ENCODE assay signal across 12 cellular contexts in genomic region chr14:68896132-68896531, GRCh38.
DNase-seq lines count a peak whose midpoint lies in the region; ATAC-seq, FAIRE-seq and TF ChIP-seq lines count a peak whose summit lies in the region.
"Had no signal": no experiment of that assay in that cellular context is flagged by ENCODE, and none has a peak within 500 bp of the region (broad histone marks: within the 10 kb centered on the region; RNA-seq: fewer than 3 reads in every experiment).

No MANE protein-coding gene starts in this region.

- H3K9ac ChIP-seq in GM23248 (no peak overlapping the region), astrocyte (ENCODE audit: low read length) (peak overlapping the region; percentile 1)
- H3K9ac ChIP-seq: BLaER1 had no signal

- peaks cover 63% of the 10 kb centered on the region for H3F3A ChIP-seq in GM23248 (ENCODE audit: insufficient read depth)

- POLR2A ChIA-PET in A673 (lab: Charles Lee; ENCODE audit: low non-redundant PET), result no interaction called here

- peaks cover 89% of the 10 kb centered on the region for H3K79me2 ChIP-seq in GM23248 (ENCODE audit: insufficient read depth)
- peaks cover 92% of the 10 kb centered on the region for H3K79me2 ChIP-seq in astrocyte (ENCODE audit: insufficient read depth, low read length)

- no TSS peak for BruUV-seq in A673 (replicated peaks; lab: Mats Ljungman, UMichigan)

- intact Hi-C loops in A673 (cut with micrococcal nuclease; ENCODE audit: unreplicated experiment), result no loop called here

- no peak overlapping the region for H3K4me3 Mint-ChIP-seq in astrocyte (ENCODE audit: unreplicated experiment)

- peaks cover 48% of the 10 kb centered on the region for H3K36me3 Mint-ChIP-seq in astrocyte (ENCODE audit: low read depth, unreplicated experiment)

- H3K27ac ChIP-seq in A673 (ENCODE audit: low read depth, low read length, poor library complexity, severe bottlenecking), result no peak overlapping the region
- H3K27ac ChIP-seq in GM23248, result peak overlapping the region; percentile 52; the same call in 1 of the 2 replicates
- H3K27ac ChIP-seq in astrocyte (ENCODE audit: low read depth, low read length), result no peak overlapping the region
- H3K27ac ChIP-seq: BLaER1, pancreas had no signal

- DNase-seq in A673 (ENCODE audit: low spot score), result no peak
- DNase-seq in GM23248, result no peak
- DNase-seq in astrocyte (ENCODE audit: low read depth), result no peak
- DNase-seq in islet precursor cell, result peak; percentile 61
- DNase-seq in putamen (ENCODE audit: low spot score), result no peak
- DNase-seq in DMS153 treated with DMSO at 0.1 percent for 48 hours (lab: John Stamatoyannopoulos, UW; ENCODE audit: unreplicated experiment), result no peak
- DNase-seq: activated CD4-positive, alpha-beta T cell treated with anti-CD3 and anti-CD28 coated beads, Interleukin-2, amount 50 U/mL, for 48 hours; pancreas had no signal

- no peak overlapping the region for H3K4me3 ChIP-seq in A673 (ENCODE audit: low read depth, low read length, poor library complexity, severe bottlenecking)
- no peak overlapping the region for H3K4me3 ChIP-seq in GM23248
- no peak overlapping the region for H3K4me3 ChIP-seq in astrocyte (ENCODE audit: insufficient read depth, low read depth, low read length)
- H3K4me3 ChIP-seq: BLaER1, pancreas had no signal

- H3K27me3 ChIP-seq in A673 (replicated peaks; ENCODE audit: insufficient read depth, low read depth, low read length, poor library complexity), result no peaks in the 10 kb centered on the region
- H3K27me3 ChIP-seq in GM23248 (replicated peaks; ENCODE audit: insufficient read depth), result no peaks in the 10 kb centered on the region
- H3K27me3 ChIP-seq in astrocyte (ENCODE audit: insufficient read depth, low read length), result no peaks in the 10 kb centered on the region
- H3K27me3 ChIP-seq: BLaER1, pancreas had no signal

- H3K9me3 ChIP-seq in A673 (ENCODE audit: low read depth, low read length, poor library complexity, severe bottlenecking) (no peaks in the 10 kb centered on the region), GM23248 (ENCODE audit: low read depth) (no peaks in the 10 kb centered on the region), astrocyte (ENCODE audit: insufficient read depth, low read depth, low read length) (no peaks in the 10 kb centered on the region)
- H3K9me3 ChIP-seq: BLaER1, pancreas had no signal

- H3K4me1 ChIP-seq in A673 (ENCODE audit: insufficient read depth, low read length, poor library complexity, severe bottlenecking), result no peaks in the 10 kb centered on the region
- peaks cover 3% of the 10 kb centered on the region; the same call in 1 of the 2 replicates for H3K4me1 ChIP-seq in GM23248 (ENCODE audit: insufficient read depth)
- H3K4me1 ChIP-seq in astrocyte (ENCODE audit: insufficient read depth, low read length), result peaks cover 43% of the 10 kb centered on the region
- H3K4me1 ChIP-seq: pancreas had no signal

- H3K9me3 Mint-ChIP-seq in astrocyte (ENCODE audit: unreplicated experiment), result no peaks in the 10 kb centered on the region

- H4K20me1 ChIP-seq in GM23248 (ENCODE audit: insufficient read depth), result no peaks in the 10 kb centered on the region
- peaks cover 98% of the 10 kb centered on the region for H4K20me1 ChIP-seq in astrocyte (ENCODE audit: insufficient read depth, low read length)
- H4K20me1 ChIP-seq: BLaER1 had no signal

- WGBS in GM23248 (ENCODE audit: low coverage in 1 of 2, low lambda C conversion rate in 2 of 2, missing lambda C conversion rate in 2 of 2), 2 experiments, result 94 to 95% methylated on average over 9 of the region's 9 CpGs

- no peaks in the 10 kb centered on the region for H3K9me2 ChIP-seq in GM23248 (ENCODE audit: insufficient read depth)

- ATAC-seq in GM18519 (IDR thresholded peaks at IDR 0.05; ENCODE audit: low FRiP score, unreplicated experiment) (no peak), GM18907 (IDR thresholded peaks at IDR 0.05; ENCODE audit: unreplicated experiment) (no peak)
- ATAC-seq: pancreas had no signal

- in situ Hi-C loops in GM23248 (cut with MboI), result no loop called here

- H3K36me3 ChIP-seq in A673 (ENCODE audit: insufficient read depth, low read length, poor library complexity, severe bottlenecking), result peaks cover 45% of the 10 kb centered on the region
- H3K36me3 ChIP-seq in GM23248 (ENCODE audit: low read depth), result peaks cover 76% of the 10 kb centered on the region
- peaks cover 87% of the 10 kb centered on the region for H3K36me3 ChIP-seq in astrocyte (ENCODE audit: insufficient read depth, low read length)

- TF ChIP-seq CTCF in A673 (conservative IDR thresholded peaks at IDR 0.05; ENCODE audit: low read depth, low read length) (peak; percentile 52), astrocyte (IDR thresholded peaks at IDR 0.05; ENCODE audit: insufficient read depth, low read depth, low read length) (peak; percentile 38)

- H3K4me2 ChIP-seq in GM23248 (ENCODE audit: unreplicated experiment) (no peak overlapping the region), astrocyte (ENCODE audit: low read length) (no peak overlapping the region)
- H3K4me2 ChIP-seq: BLaER1 had no signal

- no peaks in the 10 kb centered on the region for H3K27me3 Mint-ChIP-seq in astrocyte (ENCODE audit: low read depth, unreplicated experiment)

- peak overlapping the region; percentile 76 for H3K27ac Mint-ChIP-seq in astrocyte (ENCODE audit: unreplicated experiment)

- H2AFZ ChIP-seq in GM23248 (no peak overlapping the region), astrocyte (ENCODE audit: low read depth, low read length) (no peak overlapping the region)

- CTCF ChIA-PET in A673 (lab: Charles Lee), result no interaction called here

- no peak for FAIRE-seq in astrocyte (lab: Jason Lieb, UNC)
- FAIRE-seq: islet of Langerhans, pancreas had no signal

- H3K4me1 Mint-ChIP-seq in astrocyte (ENCODE audit: low read depth, unreplicated experiment), result peaks cover 79% of the 10 kb centered on the region
